Comparison of ENCODE assay signal across 10 cellular contexts in genomic region chr1:36154335-36154734, GRCh38. TPM values are rescaled to one million over a fixed set of nuclear protein-coding genes. Genes with fewer than 3 reads are reported as not detected.
DNase-seq lines count a peak whose midpoint lies in the region; ATAC-seq and TF ChIP-seq lines count a peak whose summit lies in the region.
"Had no signal": no experiment of that assay in that cellular context is flagged by ENCODE, and none has a peak within 500 bp of the region (broad histone marks: within the 10 kb centered on the region; RNA-seq: fewer than 3 reads in every experiment).

No MANE protein-coding gene starts in this region.

- CTCF ChIA-PET in activated CD8-positive, alpha-beta T cell treated with anti-CD3 and anti-CD28 coated beads, Interleukin-2, amount 10 ng/mL, durations not matched to agents 7 days and 5 days (lab: Charles Lee): interaction anchor here (1.7 to 6.3 kb wide), 3 partner anchors 8 to 131 kb away, joined by 6 to 157 read pairs (median 14); no protein-coding TSS in a partner anchor

- H3K23ac ChIP-seq in mesenchymal stem cell (ENCODE audit: low read length in 2 of 2) (no peak overlapping the region), H9 (ENCODE audit: insufficient read length, low read depth, low read length) (no peak overlapping the region)

- no peaks in the 10 kb centered on the region for H3K27me3 ChIP-seq in mesenchymal stem cell (ENCODE audit: control insufficient read depth in 1 of 2, insufficient read depth in 1 of 2, low read length in 2 of 2)
- no peaks in the 10 kb centered on the region for H3K27me3 ChIP-seq in stomach smooth muscle (ENCODE audit: control insufficient read depth in 1 of 2, insufficient read depth in 2 of 2, low read length in 2 of 2)
- peaks cover 24% of the 10 kb centered on the region; the same call in 1 of the 2 replicates for H3K27me3 ChIP-seq in H9 (ENCODE audit: insufficient read depth, low read length)
- H3K27me3 ChIP-seq: SJSA1 had no signal

- H3K18ac ChIP-seq in mesenchymal stem cell (ENCODE audit: low read depth in 1 of 2, low read length in 2 of 2): no peak overlapping the region
- H3K18ac ChIP-seq in H9 (ENCODE audit: insufficient read length, low read depth, low read length): no peak overlapping the region

- POLR2A ChIA-PET in activated CD8-positive, alpha-beta T cell treated with anti-CD3 and anti-CD28 coated beads, Interleukin-2, amount 10 ng/mL, durations not matched to agents 7 days and 5 days (lab: Charles Lee): interaction anchor here (1.2 to 3.6 kb wide), 3 partner anchors 34 to 310 kb away, joined by 3 to 27 read pairs (median 3); partner anchors contain the start of genes MRPS15 and THRAP3

- no peak overlapping the region for H2BK20ac ChIP-seq in H9 (ENCODE audit: low read depth, low read length, poor library complexity, severe bottlenecking)

- H4K91ac ChIP-seq in mesenchymal stem cell (ENCODE audit: low read length): peak overlapping the region; percentile 73
- H4K91ac ChIP-seq in H9 (ENCODE audit: insufficient read length, low read depth, low read length): no peak overlapping the region

- peak overlapping the region in 1 of 2 experiments; percentile 21 for H2BK12ac ChIP-seq in mesenchymal stem cell (ENCODE audit: low read length in 2 of 2)
- no peak overlapping the region for H2BK12ac ChIP-seq in H9 (ENCODE audit: insufficient read length, low read depth, low read length)

- H3K4ac ChIP-seq in mesenchymal stem cell (ENCODE audit: low read depth in 1 of 2, low read length in 2 of 2) (no peak overlapping the region), H9 (ENCODE audit: low read depth, low read length) (no peak overlapping the region)

- H3K9ac ChIP-seq in mesenchymal stem cell (ENCODE audit: low read length) (peak overlapping the region; percentile 100), stomach smooth muscle (ENCODE audit: low read length in 2 of 2) (peak overlapping the region in 1 of 2 donors; percentile 99), H9 (ENCODE audit: extremely low read depth, insufficient read length, low read length) (no peak overlapping the region)

- H3K4me1 ChIP-seq in mesenchymal stem cell (ENCODE audit: control insufficient read depth, insufficient read depth, low read depth, low read length): peaks cover 40% of the 10 kb centered on the region
- H3K4me1 ChIP-seq in stomach smooth muscle (ENCODE audit: control insufficient read depth, insufficient read depth, low read length): peaks cover 73% of the 10 kb centered on the region
- peaks cover 3% of the 10 kb centered on the region; the same call in 1 of the 2 replicates for H3K4me1 ChIP-seq in H9 (ENCODE audit: insufficient read depth, low read length)

- H3K36me3 ChIP-seq in mesenchymal stem cell (ENCODE audit: control insufficient read depth in 1 of 2, insufficient read depth in 2 of 2, low read depth in 1 of 2, low read length in 2 of 2) (peaks cover 10 to 14% of the 10 kb centered on the region in 2 experiments), stomach smooth muscle (ENCODE audit: control insufficient read depth in 2 of 2, insufficient read depth in 2 of 2, low read length in 2 of 2) (peaks cover 1 to 2% of the 10 kb centered on the region in 2 donors)

- H3K14ac ChIP-seq in mesenchymal stem cell (ENCODE audit: low read length in 2 of 2): no peak overlapping the region
- no peak overlapping the region for H3K14ac ChIP-seq in H9 (ENCODE audit: insufficient read depth, low read length)

- H2AFZ ChIP-seq in mesenchymal stem cell (ENCODE audit: low read depth, low read length) (no peak overlapping the region), H9 (ENCODE audit: low read length) (no peak overlapping the region)

- no peak overlapping the region for H4K5ac ChIP-seq in H9 (ENCODE audit: insufficient read length, low read depth, low read length)

- TF ChIP-seq CTCF in H9 (conservative IDR thresholded peaks at IDR 0.05): no peak

- WGBS in mesenchymal stem cell: 84% methylated on average over 6 of the region's 6 CpGs
- WGBS in H9 (ENCODE audit: extremely low coverage, insufficient read length, low lambda C conversion rate): no CpG with 5 or more reads among the region's 6 CpGs

- ATAC-seq in activated T-cell treated with anti-CD3 and anti-CD28 coated beads, Interleukin-2, amount 50 U/mL, for 4 hours: no peak
- ATAC-seq in activated CD8-positive, alpha-beta T cell treated with anti-CD3 and anti-CD28 coated beads, Interleukin-2, amount 10 ng/mL, durations not matched to agents 7 days and 5 days: no peak
- ATAC-seq in HG03280 (IDR thresholded peaks at IDR 0.05; ENCODE audit: unreplicated experiment) (no peak), GM21737 (IDR thresholded peaks at IDR 0.05; ENCODE audit: unreplicated experiment) (no peak)

- H3K79me2 ChIP-seq in H9 (ENCODE audit: insufficient read depth, low read length): peaks cover 6% of the 10 kb centered on the region; the same call in 1 of the 2 replicates

- H2BK15ac ChIP-seq in mesenchymal stem cell (ENCODE audit: low read depth, poor library complexity, severe bottlenecking) (peak overlapping the region; percentile 15), H9 (ENCODE audit: low read depth, low read length) (no peak overlapping the region)

- no peaks in the 10 kb centered on the region for H4K20me1 ChIP-seq in H9 (ENCODE audit: control insufficient read depth, insufficient read depth, insufficient read length)

- peaks cover 68% of the 10 kb centered on the region for H3K4me1 Mint-ChIP-seq in activated T-cell treated with anti-CD3 and anti-CD28 coated beads, Interleukin-2, amount 50 U/mL, for 4 hours (ENCODE audit: low read depth)
- H3K4me1 Mint-ChIP-seq in activated CD8-positive, alpha-beta T cell treated with anti-CD3 and anti-CD28 coated beads, Interleukin-2, amount 10 ng/mL, durations not matched to agents 7 days and 5 days (ENCODE audit: low read depth): peaks cover 74% of the 10 kb centered on the region
- peaks cover 43 to 47% of the 10 kb centered on the region in 2 experiments for H3K4me1 Mint-ChIP-seq in H9

- no peak overlapping the region for H3K56ac ChIP-seq in H9 (ENCODE audit: insufficient read length, low read depth, low read length)

- peaks cover 5% of the 10 kb centered on the region for H3K36me3 Mint-ChIP-seq in activated T-cell treated with anti-CD3 and anti-CD28 coated beads, Interleukin-2, amount 50 U/mL, for 4 hours (ENCODE audit: insufficient read depth)
- H3K36me3 Mint-ChIP-seq in activated CD8-positive, alpha-beta T cell treated with anti-CD3 and anti-CD28 coated beads, Interleukin-2, amount 10 ng/mL, durations not matched to agents 7 days and 5 days (ENCODE audit: low read depth): peaks cover 20% of the 10 kb centered on the region
- H3K36me3 Mint-ChIP-seq in H9 (ENCODE audit: insufficient read depth in 1 of 3, low read depth in 3 of 3): peaks cover 0 to 3% (median 0%) of the 10 kb centered on the region in 3 experiments; a peak in 1 of 7 replicates

- H3K4me3 Mint-ChIP-seq in activated T-cell treated with anti-CD3 and anti-CD28 coated beads, Interleukin-2, amount 50 U/mL, for 4 hours: peak overlapping the region; percentile 82
- H3K4me3 Mint-ChIP-seq in activated CD8-positive, alpha-beta T cell treated with anti-CD3 and anti-CD28 coated beads, Interleukin-2, amount 10 ng/mL, durations not matched to agents 7 days and 5 days: peak overlapping the region; percentile 89
- H3K4me3 Mint-ChIP-seq in H9: peak overlapping the region in 1 of 2 experiments; percentile 82; a peak in 2 of 5 replicates

- H3K27ac Mint-ChIP-seq in activated CD8-positive, alpha-beta T cell treated with anti-CD3 and anti-CD28 coated beads, Interleukin-2, amount 10 ng/mL, durations not matched to agents 7 days and 5 days: peak overlapping the region; percentile 92
- peak overlapping the region in 1 of 3 experiments; percentile 19; a peak in 1 of 7 replicates for H3K27ac Mint-ChIP-seq in H9

- H4K8ac ChIP-seq in mesenchymal stem cell (ENCODE audit: low read length): no peak overlapping the region
- no peak overlapping the region for H4K8ac ChIP-seq in H9 (replicated peaks; ENCODE audit: insufficient read length, low read depth, low read length)

- no peak overlapping the region for H3K27ac ChIP-seq in mesenchymal stem cell (ENCODE audit: low read length, poor library complexity, severe bottlenecking)
- H3K27ac ChIP-seq in stomach smooth muscle (ENCODE audit: low read length): peak overlapping the region; percentile 99
- H3K27ac ChIP-seq in H9 (ENCODE audit: insufficient read length, low read depth, low read length): no peak overlapping the region

- H3T11ph ChIP-seq in H9 (ENCODE audit: low read length): no peak overlapping the region

- no peaks in the 10 kb centered on the region for H3K9me3 Mint-ChIP-seq in activated T-cell treated with anti-CD3 and anti-CD28 coated beads, Interleukin-2, amount 50 U/mL, for 4 hours
- no peaks in the 10 kb centered on the region for H3K9me3 Mint-ChIP-seq in activated CD8-positive, alpha-beta T cell treated with anti-CD3 and anti-CD28 coated beads, Interleukin-2, amount 10 ng/mL, durations not matched to agents 7 days and 5 days (ENCODE audit: insufficient read depth)
- H3K9me3 Mint-ChIP-seq in H9: no peaks in the 10 kb centered on the region

- DNase-seq in activated T-cell treated with anti-CD3 and anti-CD28 coated beads, Interleukin-2, amount 50 U/mL, for 4 hours: no peak
- no peak for DNase-seq in activated T-cell treated with anti-CD3 and anti-CD28 coated beads, Interleukin-2, amount 50 U/mL, for 48 hours
- no peak for DNase-seq in activated CD8-positive, alpha-beta T cell treated with anti-CD3 and anti-CD28 coated beads, Interleukin-2, amount 10 ng/mL, durations not matched to agents 7 days and 5 days
- DNase-seq in mesenchymal stem cell (no peak), H9 (no peak)
- DNase-seq: central memory CD4-positive, alpha-beta T cell had no signal

- H2BK5ac ChIP-seq in mesenchymal stem cell (ENCODE audit: low read depth, low read length, poor library complexity, severe bottlenecking) (no peak overlapping the region), H9 (ENCODE audit: insufficient read length, low read length) (no peak overlapping the region)

- H3K9me3 ChIP-seq in mesenchymal stem cell (ENCODE audit: control insufficient read depth, low read length) (no peaks in the 10 kb centered on the region), stomach smooth muscle (ENCODE audit: control insufficient read depth in 2 of 2, low read length in 2 of 2) (no peaks in the 10 kb centered on the region), H9 (ENCODE audit: control insufficient read depth, low read depth, low read length) (no peaks in the 10 kb centered on the region)
- H3K9me3 ChIP-seq: SJSA1 had no signal

- H3K27me3 Mint-ChIP-seq in activated T-cell treated with anti-CD3 and anti-CD28 coated beads, Interleukin-2, amount 50 U/mL, for 4 hours (ENCODE audit: low read depth): no peaks in the 10 kb centered on the region
- no peaks in the 10 kb centered on the region for H3K27me3 Mint-ChIP-seq in activated CD8-positive, alpha-beta T cell treated with anti-CD3 and anti-CD28 coated beads, Interleukin-2, amount 10 ng/mL, durations not matched to agents 7 days and 5 days (ENCODE audit: low read depth)
- peaks cover 38% of the 10 kb centered on the region for H3K27me3 Mint-ChIP-seq in H9 (ENCODE audit: low read depth)

- H2AK5ac ChIP-seq in mesenchymal stem cell (ENCODE audit: low read length, severe bottlenecking) (peak overlapping the region; percentile 46), H9 (ENCODE audit: insufficient read length, low read length) (no peak overlapping the region)

- H3K4me3 ChIP-seq in mesenchymal stem cell (ENCODE audit: insufficient read depth in 1 of 2, low read depth in 1 of 2, low read length in 2 of 2): no peak overlapping the region
- H3K4me3 ChIP-seq in stomach smooth muscle (ENCODE audit: low read length in 2 of 2): no peak overlapping the region

- peaks cover 19% of the 10 kb centered on the region for H3K23me2 ChIP-seq in H9 (ENCODE audit: insufficient read length, low read depth, low read length, poor library complexity, severe bottlenecking)

- peaks cover 4% of the 10 kb centered on the region for H3K79me1 ChIP-seq in mesenchymal stem cell (replicated peaks; ENCODE audit: low read length, poor library complexity, severe bottlenecking)
- peaks cover 4% of the 10 kb centered on the region for H3K79me1 ChIP-seq in H9 (ENCODE audit: insufficient read depth, low read depth, low read length, poor library complexity, severe bottlenecking)

- H3K4me2 ChIP-seq in mesenchymal stem cell (ENCODE audit: low read length, poor library complexity, severe bottlenecking): no peak overlapping the region
- H3K4me2 ChIP-seq in H9 (ENCODE audit: insufficient read depth, insufficient read length, low read length): no peak overlapping the region

- no peak overlapping the region for H2BK120ac ChIP-seq in mesenchymal stem cell (ENCODE audit: low read depth, low read length)
- no peak overlapping the region for H2BK120ac ChIP-seq in H9 (ENCODE audit: low read depth, low read length, poor library complexity, severe bottlenecking)

RNA-seq across cellular contexts. Expression of gene MAP7D1, which starts 1.6 kb away (rescaled TPM):
- total RNA-seq in activated T-cell treated with anti-CD3 and anti-CD28 coated beads, Interleukin-2, amount 50 U/mL, for 4 hours: 100 to 1,000 TPM; 162 to 182 (median 164) TPM
- 100 to 1,000 TPM; 235 to 245 TPM for total RNA-seq in activated CD8-positive, alpha-beta T cell treated with anti-CD3 and anti-CD28 coated beads, Interleukin-2, amount 10 ng/mL, durations not matched to agents 7 days and 5 days
- polyA plus RNA-seq in mesenchymal stem cell (2013, experiment 1 of 2): 97.8 TPM
- polyA plus RNA-seq in mesenchymal stem cell (2013, experiment 2 of 2): 97.8 TPM
- 49.9 and 51.6 TPM in 2 replicates for total RNA-seq in H9 (2021)

RNA-seq across cellular contexts. Expression of gene TRAPPC3, which starts 5.0 kb away (rescaled TPM):
- 10 to 100 TPM; 64.2 to 69.6 (median 65.9) TPM for total RNA-seq in activated T-cell treated with anti-CD3 and anti-CD28 coated beads, Interleukin-2, amount 50 U/mL, for 4 hours
- total RNA-seq in activated CD8-positive, alpha-beta T cell treated with anti-CD3 and anti-CD28 coated beads, Interleukin-2, amount 10 ng/mL, durations not matched to agents 7 days and 5 days: 10 to 100 TPM; 55.6 to 56.4 TPM
- polyA plus RNA-seq in mesenchymal stem cell (2013, experiment 1 of 2): 78.6 TPM
- 81.9 TPM for polyA plus RNA-seq in mesenchymal stem cell (2013, experiment 2 of 2)
- total RNA-seq in H9 (2021): 48.6 and 52.7 TPM in 2 replicates

RNA-seq across cellular contexts. Expression of gene COL8A2, which starts 29.3 kb away (rescaled TPM):
- under 1 TPM; 0.08 to 0.43 (median 0.18) TPM for total RNA-seq in activated T-cell treated with anti-CD3 and anti-CD28 coated beads, Interleukin-2, amount 50 U/mL, for 4 hours
- total RNA-seq in activated CD8-positive, alpha-beta T cell treated with anti-CD3 and anti-CD28 coated beads, Interleukin-2, amount 10 ng/mL, durations not matched to agents 7 days and 5 days: under 1 TPM in 1 of 2 experiments, not detected in 1; 0.08 TPM
- 0.25 TPM for polyA plus RNA-seq in mesenchymal stem cell (2013, experiment 1 of 2)
- polyA plus RNA-seq in mesenchymal stem cell (2013, experiment 2 of 2): 0.22 TPM
- total RNA-seq in H9 (2021): 1.5 TPM in 2 replicates
